ENCODE assay signal across 18 cellular contexts in the genomic region with DNA sequence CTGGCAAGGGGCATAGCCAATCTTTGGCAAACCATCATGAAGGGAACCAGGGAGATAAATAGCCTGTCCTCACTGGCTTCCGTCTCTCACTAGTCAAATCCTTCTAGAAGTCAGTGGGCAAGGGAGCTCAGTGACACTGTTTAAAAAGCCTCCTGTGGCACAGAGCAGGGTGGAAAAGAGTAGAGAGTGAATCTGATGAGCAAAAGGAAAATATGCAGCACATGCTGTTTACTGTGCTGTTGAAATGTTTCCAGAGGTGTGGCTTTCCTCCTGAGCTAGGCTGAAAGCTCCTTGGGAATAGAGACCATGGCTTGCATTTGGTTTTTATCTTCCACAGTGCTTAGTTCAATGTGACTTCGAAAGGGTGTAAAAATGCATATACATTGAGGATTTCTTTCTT.
"Had no signal": no experiment of that assay in that cellular context is flagged by ENCODE, and none has a peak within 500 bp of the region (broad histone marks: within the 10 kb centered on the region; RNA-seq: fewer than 3 reads in every experiment).

No MANE protein-coding gene starts in this region.

- H3K4me3 ChIP-seq: heart right ventricle, mucosa of descending colon, thyroid gland had no signal

- DNase-seq: activated B cell treated with CpG ODN at 0.5 μM for 24 hours; activated CD4-positive, alpha-beta T cell treated with anti-CD3 and anti-CD28 coated beads, Interleukin-2, amount 10 ng/mL, durations not matched to agents 24 days and 14 days; activated CD8-positive, alpha-beta memory T cell treated with anti-CD3 and anti-CD28 coated beads for 24 hours; activated CD8-positive, alpha-beta memory T cell treated with anti-CD3 and anti-CD28 coated beads, Interleukin-2, amount 50 U/mL, for 48 hours; activated gamma-delta T cell treated with Interleukin-2 at 50 U/mL for 16 hours; aorta; effector CD8-positive, alpha-beta T cell; heart right ventricle; immature natural killer cell; mucosa of descending colon; naive B cell; stimulated activated CD4-positive, alpha-beta T cell treated with anti-CD3 and anti-CD28 coated beads, Interleukin-2, amount 100 ng/mL, for 48 hours; T-helper 9 cell; thyroid gland had no signal

- H3K27me3 Mint-ChIP-seq: activated B cell treated with CpG ODN at 0.5 μM for 24 hours, memory B cell had no signal

- H3K9me3 Mint-ChIP-seq: activated B cell treated with CpG ODN at 0.5 μM for 24 hours; dendritic cell treated with granulocyte-macrophage colony-stimulating factor and Interleukin-4, amounts not matched to agents 40 ng/mL and 50 ng/mL, for 4 days; immature natural killer cell; memory B cell; naive B cell; neural crest cell had no signal

- H3K27ac ChIP-seq: heart right ventricle, thyroid gland had no signal

- H3K4me3 Mint-ChIP-seq: activated B cell treated with CpG ODN at 0.5 μM for 24 hours; activated CD4-positive, alpha-beta T cell treated with anti-CD3 and anti-CD28 coated beads, Interleukin-2, amount 10 ng/mL, durations not matched to agents 24 days and 14 days; dendritic cell treated with granulocyte-macrophage colony-stimulating factor and Interleukin-4, amounts not matched to agents 40 ng/mL and 50 ng/mL, for 4 days; immature natural killer cell; memory B cell; naive B cell; neural crest cell had no signal

- H3K4me1 ChIP-seq: heart right ventricle, thyroid gland had no signal

- H3K36me3 ChIP-seq: heart right ventricle, thyroid gland had no signal

- H3K27ac Mint-ChIP-seq: activated B cell treated with CpG ODN at 0.5 μM for 24 hours; activated CD4-positive, alpha-beta T cell treated with anti-CD3 and anti-CD28 coated beads, Interleukin-2, amount 10 ng/mL, durations not matched to agents 24 days and 14 days; dendritic cell treated with granulocyte-macrophage colony-stimulating factor and Interleukin-4, amounts not matched to agents 40 ng/mL and 50 ng/mL, for 4 days; immature natural killer cell; memory B cell; progenitor cell of endocrine pancreas had no signal

- H3K4me1 Mint-ChIP-seq: activated B cell treated with CpG ODN at 0.5 μM for 24 hours, immature natural killer cell, memory B cell, neural crest cell had no signal

- H3K27me3 ChIP-seq: heart right ventricle, thyroid gland had no signal

- H3K9me3 ChIP-seq: heart right ventricle, mucosa of descending colon, thyroid gland had no signal

- H3K36me3 Mint-ChIP-seq: memory B cell, naive B cell had no signal
